In genomic region chr22:44814266-44815098, GRCh38 we compare ENCODE assay signal across 21 cellular contexts.
"Had no signal": no experiment of that assay in that cellular context is flagged by ENCODE, and none has a peak within 500 bp of the region (broad histone marks: within the 10 kb centered on the region; RNA-seq: fewer than 3 reads in every experiment).

No MANE protein-coding gene starts in this region.

- ATAC-seq: stimulated activated naive B cell treated with anti-CD40 and anti-IgM and Interleukin-4, amounts not matched to agents 10 μg/mL and 1 μg/mL and 100 μg/mL, for 72 hours had no signal

- H3K4me3 Mint-ChIP-seq: activated naive CD4-positive, alpha-beta T cell treated with anti-CD3 and anti-CD28 coated beads for 36 hours; activated naive CD8-positive, alpha-beta T cell treated with anti-CD3 and anti-CD28 coated beads, Interleukin-2, amount 10 ng/mL, durations not matched to agents 7 days and 5 days; dendritic cell treated with granulocyte-macrophage colony-stimulating factor and Interleukin-4, amounts not matched to agents 40 ng/mL and 50 ng/mL, for 4 days; mesothelial cell of epicardium; naive thymus-derived CD4-positive, alpha-beta T cell; stimulated activated naive B cell treated with anti-CD40 and anti-IgM and Interleukin-4, amounts not matched to agents 10 μg/mL and 1 μg/mL and 100 μg/mL, for 72 hours; T-helper 1 cell treated with Interleukin-12 subunit alpha and Interleukin-12 subunit beta and Interleukin-4 antibody, amounts not matched to agents 30 μg/mL and 1 μg/mL, for 36 hours had no signal

- DNase-seq: activated CD4-positive, alpha-beta T cell treated with anti-CD3 and anti-CD28 coated beads for 4 hours; activated CD4-positive, alpha-beta T cell treated with anti-CD3 and anti-CD28 coated beads, Interleukin-2, amount 50 U/mL, for 4 hours; activated effector memory CD4-positive, alpha-beta T cell treated with Interleukin-2 at 50 U/mL for 16 hours; activated naive CD4-positive, alpha-beta T cell treated with anti-CD3 and anti-CD28 coated beads for 36 hours; activated naive CD8-positive, alpha-beta T cell treated with anti-CD3 and anti-CD28 coated beads, Interleukin-2, amount 10 ng/mL, durations not matched to agents 7 days and 5 days; activated T-cell treated with anti-CD3 and anti-CD28 coated beads for 4 hours; brain microvascular endothelial cell; caudate nucleus; effector CD4-positive, alpha-beta T cell; naive thymus-derived CD4-positive, alpha-beta T cell; stimulated activated CD4-positive, alpha-beta T cell treated with anti-CD3 and anti-CD28 coated beads, Interleukin-1b, Interleukin-23, amount 100 ng/mL, for 48 hours; stimulated activated CD4-positive, alpha-beta T cell treated with anti-CD3 and anti-CD28 coated beads, Interleukin-4, amount 100 ng/mL, for 4 hours; stimulated activated CD8-positive, alpha-beta memory T cell treated with anti-CD3 and anti-CD28 coated beads, Interleukin-4, amount 100 ng/mL, for 48 hours; stimulated activated naive B cell treated with anti-CD40 and anti-IgM and Interleukin-4, amounts not matched to agents 10 μg/mL and 1 μg/mL and 100 μg/mL, for 72 hours; stomach; T-helper 9 cell; thyroid gland; upper lobe of left lung had no signal

- H3K27me3 Mint-ChIP-seq: dendritic cell treated with granulocyte-macrophage colony-stimulating factor and Interleukin-4, amounts not matched to agents 40 ng/mL and 50 ng/mL, for 4 days had no signal

- H3K9me3 Mint-ChIP-seq: activated naive CD4-positive, alpha-beta T cell treated with anti-CD3 and anti-CD28 coated beads for 36 hours; activated naive CD8-positive, alpha-beta T cell treated with anti-CD3 and anti-CD28 coated beads, Interleukin-2, amount 10 ng/mL, durations not matched to agents 7 days and 5 days; dendritic cell treated with granulocyte-macrophage colony-stimulating factor and Interleukin-4, amounts not matched to agents 40 ng/mL and 50 ng/mL, for 4 days; T-helper 1 cell treated with Interleukin-12 subunit alpha and Interleukin-12 subunit beta and Interleukin-4 antibody, amounts not matched to agents 30 μg/mL and 1 μg/mL, for 36 hours had no signal

- H3K4me1 Mint-ChIP-seq: activated naive CD8-positive, alpha-beta T cell treated with anti-CD3 and anti-CD28 coated beads, Interleukin-2, amount 10 ng/mL, durations not matched to agents 7 days and 5 days; mesothelial cell of epicardium; stimulated activated naive B cell treated with anti-CD40 and anti-IgM and Interleukin-4, amounts not matched to agents 10 μg/mL and 1 μg/mL and 100 μg/mL, for 72 hours had no signal

- H3K27ac Mint-ChIP-seq: activated naive CD4-positive, alpha-beta T cell treated with anti-CD3 and anti-CD28 coated beads for 36 hours; activated naive CD8-positive, alpha-beta T cell treated with anti-CD3 and anti-CD28 coated beads, Interleukin-2, amount 10 ng/mL, durations not matched to agents 7 days and 5 days; dendritic cell treated with granulocyte-macrophage colony-stimulating factor and Interleukin-4, amounts not matched to agents 40 ng/mL and 50 ng/mL, for 4 days; mesothelial cell of epicardium; naive thymus-derived CD4-positive, alpha-beta T cell; stimulated activated naive B cell treated with anti-CD40 and anti-IgM and Interleukin-4, amounts not matched to agents 10 μg/mL and 1 μg/mL and 100 μg/mL, for 72 hours; T-helper 1 cell treated with Interleukin-12 subunit alpha and Interleukin-12 subunit beta and Interleukin-4 antibody, amounts not matched to agents 30 μg/mL and 1 μg/mL, for 36 hours had no signal

- H3K36me3 Mint-ChIP-seq: activated naive CD8-positive, alpha-beta T cell treated with anti-CD3 and anti-CD28 coated beads, Interleukin-2, amount 10 ng/mL, durations not matched to agents 7 days and 5 days; naive thymus-derived CD4-positive, alpha-beta T cell; stimulated activated naive B cell treated with anti-CD40 and anti-IgM and Interleukin-4, amounts not matched to agents 10 μg/mL and 1 μg/mL and 100 μg/mL, for 72 hours had no signal
